In the genomic region with DNA sequence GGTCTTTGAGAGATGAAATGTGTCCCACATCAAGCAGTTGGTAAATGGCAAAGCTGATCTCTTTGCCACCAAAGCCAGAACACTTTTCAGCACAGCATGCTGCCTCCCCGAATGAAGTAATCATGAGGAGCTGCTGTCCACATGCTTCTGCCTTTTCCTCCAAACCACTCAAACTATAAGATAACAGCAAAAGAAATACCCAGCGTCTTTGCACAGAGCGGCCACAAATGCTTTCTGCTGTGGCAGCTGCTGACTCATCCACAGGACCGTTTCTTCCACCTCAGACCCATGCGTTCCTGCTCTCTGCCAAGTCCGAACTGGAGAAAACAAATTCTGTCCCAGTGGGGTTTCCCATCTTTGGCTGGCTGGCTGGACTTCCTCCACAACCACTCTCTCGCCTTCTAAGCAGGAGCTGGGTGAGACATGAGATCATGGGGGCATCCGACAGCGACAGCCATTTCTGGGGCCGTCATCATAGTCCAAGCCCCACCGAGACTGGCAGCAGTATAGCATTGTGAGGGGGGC, we compare ENCODE assay signal across 9 cellular contexts. TPM values are rescaled to one million over a fixed set of nuclear protein-coding genes. Genes with fewer than 3 reads are reported as not detected.
A peak's percentile ranks its signal among the peaks of the same experiment; 100 is the strongest.
DNase-seq lines count a peak whose midpoint lies in the region; ATAC-seq, FAIRE-seq and TF ChIP-seq lines count a peak whose summit lies in the region.
"Had no signal": no experiment of that assay in that cellular context is flagged by ENCODE, and none has a peak within 500 bp of the region (broad histone marks: within the 10 kb centered on the region; RNA-seq: fewer than 3 reads in every experiment).

No MANE protein-coding gene starts in this region.

- H3K9me3 ChIP-seq in vagina = no peaks in the 10 kb centered on the region

- no peak overlapping the region for H3K27ac ChIP-seq in vagina

- no peaks in the 10 kb centered on the region for H3K4me1 ChIP-seq in vagina

- H3K27me3 Mint-ChIP-seq in natural killer cell (ENCODE audit: low read depth in 2 of 2) = peaks cover 0 to 3% of the 10 kb centered on the region in 2 donors
- peaks cover 49% of the 10 kb centered on the region for H3K27me3 Mint-ChIP-seq in activated naive CD4-positive, alpha-beta T cell treated with anti-CD3 and anti-CD28 coated beads, Interleukin-2, amount 10 ng/mL, durations not matched to agents 7 days and 5 days

- no peaks in the 10 kb centered on the region for H3K36me3 ChIP-seq in vagina

- no peaks in the 10 kb centered on the region for H3K9me3 Mint-ChIP-seq in natural killer cell
- no peaks in the 10 kb centered on the region for H3K9me3 Mint-ChIP-seq in activated naive CD4-positive, alpha-beta T cell treated with anti-CD3 and anti-CD28 coated beads, Interleukin-2, amount 10 ng/mL, durations not matched to agents 7 days and 5 days

- peaks cover 64 to 69% of the 10 kb centered on the region in 2 donors for H3K4me1 Mint-ChIP-seq in natural killer cell
- no peaks in the 10 kb centered on the region for H3K4me1 Mint-ChIP-seq in activated naive CD4-positive, alpha-beta T cell treated with anti-CD3 and anti-CD28 coated beads, Interleukin-2, amount 10 ng/mL, durations not matched to agents 7 days and 5 days

- intact Hi-C loops in natural killer cell (cut with micrococcal nuclease) = loop anchor here (1.0 to 5.0 kb wide), 7 partner anchors 33 to 338 kb away; a partner anchor contains a TSS
- intact Hi-C loops in vagina (cut with DNase I) = loop anchor here (10.0 kb wide), 1 partner anchor 175 kb away; no protein-coding TSS in a partner anchor

- peak in 2 of 3 donors; percentile 8 to 56 for ATAC-seq in natural killer cell
- ATAC-seq in GM19455 (IDR thresholded peaks at IDR 0.05; ENCODE audit: unreplicated experiment) = no peak

- no peaks in the 10 kb centered on the region for H3K36me3 Mint-ChIP-seq in natural killer cell
- no peaks in the 10 kb centered on the region for H3K36me3 Mint-ChIP-seq in activated naive CD4-positive, alpha-beta T cell treated with anti-CD3 and anti-CD28 coated beads, Interleukin-2, amount 10 ng/mL, durations not matched to agents 7 days and 5 days

- no peak for TF ChIP-seq POLR2A in vagina (IDR thresholded peaks at IDR 0.05)

- H3K4me3 Mint-ChIP-seq in natural killer cell = peak overlapping the region; percentile 92
- no peak overlapping the region for H3K4me3 Mint-ChIP-seq in activated naive CD4-positive, alpha-beta T cell treated with anti-CD3 and anti-CD28 coated beads, Interleukin-2, amount 10 ng/mL, durations not matched to agents 7 days and 5 days

- CTCF ChIA-PET in activated naive CD4-positive, alpha-beta T cell treated with anti-CD3 and anti-CD28 coated beads, Interleukin-2, amount 10 ng/mL, durations not matched to agents 7 days and 5 days (lab: Charles Lee) = interaction anchor here (0.6 to 6.7 kb wide), 21 partner anchors 16 to 385 kb away, joined by 3 to 129 read pairs (median 6); a partner anchor contains a TSS

- H3K4me3 ChIP-seq in cardiac fibroblast (replicated peaks in 1 of 2; ENCODE audit: low read depth in 2 of 2, low read length in 2 of 2) = no peak overlapping the region
- no peak overlapping the region for H3K4me3 ChIP-seq in vagina

- peak; percentile 25 for DNase-seq in EL
- DNase-seq in LHCN-M2 (ENCODE audit: low read depth) = peak; percentile 35
- DNase-seq in cardiac fibroblast (ENCODE audit: low read depth in 2 of 2) = peak; percentile 78 to 89
- DNase-seq in natural killer cell = no peak
- DNase-seq in activated naive CD4-positive, alpha-beta T cell treated with anti-CD3 and anti-CD28 coated beads, Interleukin-2, amount 10 ng/mL, durations not matched to agents 7 days and 5 days = no peak
- DNase-seq in vagina (ENCODE audit: extremely low spot score in 2 of 2) = no peak
- no peak for DNase-seq in GM19239 (ENCODE audit: insufficient read length, low spot score)

- H3K27me3 ChIP-seq in vagina = no peaks in the 10 kb centered on the region

- H3K27ac Mint-ChIP-seq in natural killer cell = peak overlapping the region; percentile 78 to 88
- H3K27ac Mint-ChIP-seq in activated naive CD4-positive, alpha-beta T cell treated with anti-CD3 and anti-CD28 coated beads, Interleukin-2, amount 10 ng/mL, durations not matched to agents 7 days and 5 days = no peak overlapping the region

- TF ChIP-seq CTCF in cardiac fibroblast (IDR thresholded peaks at IDR 0.05; ENCODE audit: low read depth, low read length) = no peak
- TF ChIP-seq CTCF in natural killer cell (IDR thresholded peaks at IDR 0.05) = peak; percentile 64
- peak in 1 of 3 experiments; percentile 1 for TF ChIP-seq CTCF in vagina (IDR thresholded peaks at IDR 0.05)

- FAIRE-seq in GM19239 (lab: Jason Lieb, UNC) = no peak

RNA-seq across cellular contexts. Expression of a gene that starts 27.1 kb away (rescaled TPM):
- 1.4 TPM in 1 of 2 replicates, not detected in the other for total RNA-seq in LHCN-M2 (2014; rRNA removed)
- 1.3 TPM for polyA plus RNA-seq in LHCN-M2 (2012)
- 10 to 100 TPM in 1 of 3 donors, 1 to 10 TPM in 2; 4.3 to 10.7 (median 8.2) TPM for total RNA-seq in natural killer cell
- 3.4 TPM for total RNA-seq in vagina

RNA-seq across cellular contexts. Expression of a gene that starts 45.7 kb away (rescaled TPM):
- total RNA-seq in LHCN-M2 (2014; rRNA removed) (not detected in 2 replicates), natural killer cell (100 to 1,000 TPM; 360 to 532 (median 476) TPM), vagina (15.0 TPM)
- polyA plus RNA-seq in LHCN-M2 (2012) = not detected

RNA-seq across cellular contexts. Expression of a gene that starts 47.2 kb away (rescaled TPM):
- total RNA-seq in LHCN-M2 (2014; rRNA removed) (not detected in 2 replicates), natural killer cell (10 to 100 TPM; 22.2 to 73.9 (median 55.9) TPM), vagina (not detected)
- polyA plus RNA-seq in LHCN-M2 (2012) = not detected
- total RNA-seq: lower leg skin had no signal

RNA-seq across cellular contexts. Expression of a gene that starts 59.4 kb away (rescaled TPM):
- total RNA-seq in LHCN-M2 (2014; rRNA removed) = not detected in 2 replicates
- polyA plus RNA-seq in LHCN-M2 (2012) = 0.36 TPM
- 100 to 1,000 TPM; 381 to 547 (median 450) TPM for total RNA-seq in natural killer cell
- total RNA-seq in vagina = 2.9 TPM

Comparison
In these comparisons a context has a peak if more than half of its experiments do, and no peak if none do; other contexts are left out.
1. DNase-seq: peak in EL (single experiment), LHCN-M2 (single experiment) and cardiac fibroblast (2 of 2); none in natural killer cell (single experiment), activated naive CD4-positive, alpha-beta T cell treated with anti-CD3 and anti-CD28 coated beads, Interleukin-2, amount 10 ng/mL, durations not matched to agents 7 days and 5 days (single experiment), vagina (0 of 2) and GM19239 (single experiment).
2. RNA of a gene that starts 45.7 kb away (total RNA-seq): 360 to 532 TPM in natural killer cell; 15.0 TPM in vagina (single experiment) and not detected in LHCN-M2; every median in the first group is over 10 times any median in the second.
3. RNA of a gene that starts 47.2 kb away (total RNA-seq): 22.2 to 73.9 TPM in natural killer cell; not detected in vagina (single experiment) and not detected in LHCN-M2; every median in the first group is over 10 times any median in the second.